In genomic region chr2:239932881-239933735, GRCh38 we compare ENCODE assay signal across 23 cellular contexts.
A peak's percentile ranks its signal among the peaks of the same experiment; 100 is the strongest.
DNase-seq lines count a peak whose midpoint lies in the region; ATAC-seq and TF ChIP-seq lines count a peak whose summit lies in the region.
"Had no signal": no experiment of that assay in that cellular context is flagged by ENCODE, and none has a peak within 500 bp of the region (broad histone marks: within the 10 kb centered on the region; RNA-seq: fewer than 3 reads in every experiment).

No MANE protein-coding gene starts in this region.

- H3K4me1 ChIP-seq in DND-41 (ENCODE audit: insufficient read depth, low read length) (peaks cover 50% of the 10 kb centered on the region), ovary (ENCODE audit: insufficient read depth) (no peaks in the 10 kb centered on the region)
- H3K4me1 ChIP-seq: neural progenitor cell had no signal

- H2AFZ ChIP-seq in DND-41 (ENCODE audit: low read depth, low read length) = no peak overlapping the region
- H2AFZ ChIP-seq: neural progenitor cell had no signal

- no peak for TF ChIP-seq POLR2A in ovary (IDR thresholded peaks at IDR 0.05)

- intact Hi-C loops in cardiac septum (cut with DNase I) (loop anchor here (5.0 kb wide), 1 partner anchor 59 kb away; no protein-coding TSS in a partner anchor), ovary (cut with DNase I) (loop anchor here in 1 of 4 donors (10.0 kb wide), 1 partner anchor 62 kb away; no protein-coding TSS in a partner anchor)

- H3K9ac ChIP-seq in DND-41 (ENCODE audit: low read depth, low read length) = no peak overlapping the region
- H3K9ac ChIP-seq: neural progenitor cell, SK-N-SH had no signal

- DNase-seq in DND-41 = no peak
- peak; percentile 11 for DNase-seq in activated CD4-positive, alpha-beta memory T cell treated with anti-CD3 and anti-CD28 coated beads, Interleukin-2, amount 10 ng/mL, durations not matched to agents 7 days and 5 days
- DNase-seq in cardiac septum (ENCODE audit: low spot score) = peak; percentile 55
- peak in 3 of 5 donors; percentile 1 to 13 (median 10) for DNase-seq in ovary
- no peak for DNase-seq in C1 segment of cervical spinal cord (lab: John Stamatoyannopoulos, UW)
- DNase-seq in SHP77 (lab: John Stamatoyannopoulos, UW) = no peak
- DNase-seq: activated CD4-positive, alpha-beta T cell treated with anti-CD3 and anti-CD28 coated beads for 48 hours; activated naive CD8-positive, alpha-beta T cell treated with anti-CD3 and anti-CD28 coated beads, Interleukin-2, amount 50 U/mL, for 24 hours; caudate nucleus; effector CD8-positive, alpha-beta T cell; HCEC 1CT; hippocampal formation; IMR-90; NCI-H1436; NCI-H2171 treated with DMSO at 0.1 percent for 48 hours; NCI-H774; PC-3; SK-N-SH; stimulated activated CD4-positive, alpha-beta T cell treated with anti-CD3 and anti-CD28 coated beads, Interleukin-1b, Interleukin-23, amount 100 ng/mL, for 48 hours; T-helper 9 cell had no signal

- TF ChIP-seq EP300 in ovary (IDR thresholded peaks at IDR 0.05) = no peak

- H3K4me2 ChIP-seq in DND-41 (ENCODE audit: insufficient read depth, low read length) = no peak overlapping the region
- H3K4me2 ChIP-seq: neural progenitor cell, SK-N-SH had no signal

- H3K79me2 ChIP-seq in DND-41 (ENCODE audit: insufficient read depth, low read length) = peaks cover 16% of the 10 kb centered on the region

- ATAC-seq in DND-41 (ENCODE audit: insufficient read depth, low read depth) = no peak
- ATAC-seq in GM19455 (IDR thresholded peaks at IDR 0.05; ENCODE audit: unreplicated experiment) = no peak
- no peak for ATAC-seq in GM18861 (IDR thresholded peaks at IDR 0.05; ENCODE audit: unreplicated experiment)
- ATAC-seq: activated naive CD8-positive, alpha-beta T cell treated with anti-CD3 and anti-CD28 coated beads, Interleukin-2, amount 50 U/mL, for 24 hours; PC-3 had no signal

- peaks cover 20% of the 10 kb centered on the region for H3K4me1 Mint-ChIP-seq in activated CD4-positive, alpha-beta memory T cell treated with anti-CD3 and anti-CD28 coated beads, Interleukin-2, amount 10 ng/mL, durations not matched to agents 7 days and 5 days

- no peak overlapping the region for H3K27ac Mint-ChIP-seq in activated CD4-positive, alpha-beta memory T cell treated with anti-CD3 and anti-CD28 coated beads, Interleukin-2, amount 10 ng/mL, durations not matched to agents 7 days and 5 days
- H3K27ac Mint-ChIP-seq: activated naive CD8-positive, alpha-beta T cell treated with anti-CD3 and anti-CD28 coated beads, Interleukin-2, amount 50 U/mL, for 24 hours; neural progenitor cell had no signal

- H3K36me3 ChIP-seq in DND-41 (ENCODE audit: insufficient read depth, low read length) (peaks cover 6% of the 10 kb centered on the region; the same call in 1 of the 2 replicates), ovary (no peaks in the 10 kb centered on the region)
- H3K36me3 ChIP-seq: neural progenitor cell had no signal

- peak overlapping the region; percentile 55; the same call in 1 of the 2 replicates for H3K27ac ChIP-seq in DND-41 (ENCODE audit: low read length)
- H3K27ac ChIP-seq in ovary = no peak overlapping the region
- H3K27ac ChIP-seq: neural progenitor cell had no signal

- H3K36me3 Mint-ChIP-seq in activated CD4-positive, alpha-beta memory T cell treated with anti-CD3 and anti-CD28 coated beads, Interleukin-2, amount 10 ng/mL, durations not matched to agents 7 days and 5 days (ENCODE audit: low read depth) = no peaks in the 10 kb centered on the region
- H3K36me3 Mint-ChIP-seq: neural progenitor cell had no signal

- H3K9me3 ChIP-seq in DND-41 (ENCODE audit: insufficient read depth, low read length, severe bottlenecking) (no peaks in the 10 kb centered on the region), ovary (no peaks in the 10 kb centered on the region)
- H3K9me3 ChIP-seq: SK-N-SH had no signal

- POLR2A ChIA-PET in activated CD4-positive, alpha-beta memory T cell treated with anti-CD3 and anti-CD28 coated beads, Interleukin-2, amount 10 ng/mL, durations not matched to agents 7 days and 5 days (lab: Charles Lee) = interaction anchor here (1.5 kb wide), 1 partner anchor 22 kb away, joined by 6 read pairs; no protein-coding TSS in a partner anchor

- H3K27me3 Mint-ChIP-seq in activated CD4-positive, alpha-beta memory T cell treated with anti-CD3 and anti-CD28 coated beads, Interleukin-2, amount 10 ng/mL, durations not matched to agents 7 days and 5 days = no peaks in the 10 kb centered on the region

- H3K27me3 ChIP-seq in DND-41 (ENCODE audit: insufficient read depth, low read length, poor library complexity) (no peaks in the 10 kb centered on the region), ovary (no peaks in the 10 kb centered on the region)

- 80 to 86% (median 84%) methylated on average over 17 of the region's 17 CpGs for WGBS in ovary, 3 donors

- H3K9me3 Mint-ChIP-seq in activated CD4-positive, alpha-beta memory T cell treated with anti-CD3 and anti-CD28 coated beads, Interleukin-2, amount 10 ng/mL, durations not matched to agents 7 days and 5 days = no peaks in the 10 kb centered on the region
- H3K9me3 Mint-ChIP-seq: activated naive CD8-positive, alpha-beta T cell treated with anti-CD3 and anti-CD28 coated beads, Interleukin-2, amount 50 U/mL, for 24 hours had no signal

- H3K4me3 ChIP-seq in DND-41 (ENCODE audit: low read depth in 1 of 2, low read length in 2 of 2) (no peak overlapping the region), ovary (no peak overlapping the region)
- H3K4me3 ChIP-seq: neural progenitor cell had no signal

- H3K4me3 Mint-ChIP-seq in activated CD4-positive, alpha-beta memory T cell treated with anti-CD3 and anti-CD28 coated beads, Interleukin-2, amount 10 ng/mL, durations not matched to agents 7 days and 5 days = no peak overlapping the region
- H3K4me3 Mint-ChIP-seq: activated naive CD8-positive, alpha-beta T cell treated with anti-CD3 and anti-CD28 coated beads, Interleukin-2, amount 50 U/mL, for 24 hours; neural progenitor cell had no signal

- CTCF ChIA-PET in activated CD4-positive, alpha-beta memory T cell treated with anti-CD3 and anti-CD28 coated beads, Interleukin-2, amount 10 ng/mL, durations not matched to agents 7 days and 5 days (lab: Charles Lee) = interaction anchor here (1.1 to 2.7 kb wide), 10 partner anchors 8 to 310 kb away, joined by 3 to 17 read pairs (median 4); no protein-coding TSS in a partner anchor

- TF ChIP-seq CTCF in DND-41 (IDR thresholded peaks at IDR 0.05; ENCODE audit: borderline replicate concordance, extremely low read depth, low read length, poor library complexity, severe bottlenecking) = no peak
- TF ChIP-seq CTCF in ovary (IDR thresholded peaks at IDR 0.05) = no peak

- no peaks in the 10 kb centered on the region for H4K20me1 ChIP-seq in DND-41 (ENCODE audit: insufficient read depth, low read length)

Comparison
In these comparisons a context has a peak if more than half of its experiments do, and no peak if none do; other contexts are left out.
1. DNase-seq: peak in activated CD4-positive, alpha-beta memory T cell treated with anti-CD3 and anti-CD28 coated beads, Interleukin-2, amount 10 ng/mL, durations not matched to agents 7 days and 5 days (single experiment), cardiac septum (single experiment) and ovary (3 of 5); none in DND-41 (single experiment), C1 segment of cervical spinal cord (0 of 14) and SHP77 (0 of 2).